ENCODE assay signal across 8 cellular contexts in genomic region chr13:98143601-98144500, GRCh38. TPM values are rescaled to one million over a fixed set of nuclear protein-coding genes. Genes with fewer than 3 reads are reported as not detected.
DNase-seq lines count a peak whose midpoint lies in the region; ATAC-seq, FAIRE-seq and TF ChIP-seq lines count a peak whose summit lies in the region.

No MANE protein-coding gene starts in this region.

- H3K4me1 Mint-ChIP-seq in activated CD8-positive, alpha-beta T cell treated with anti-CD3 and anti-CD28 coated beads for 36 hours (ENCODE audit: low read depth): peaks cover 3% of the 10 kb centered on the region

- DNase-seq in NCI-H524 (lab: John Stamatoyannopoulos, UW): peak; percentile 4 to 27
- DNase-seq in NCI-H524 treated with DMSO at 0.1 percent for 48 hours (lab: John Stamatoyannopoulos, UW): no peak
- no peak for DNase-seq in activated CD8-positive, alpha-beta T cell treated with anti-CD3 and anti-CD28 coated beads for 36 hours
- peak; percentile 20 for DNase-seq in left ventricle myocardium inferior
- DNase-seq in GM12891 (ENCODE audit: insufficient read length, low spot score): no peak
- DNase-seq in amniotic stem cell (lab: John Stamatoyannopoulos, UW): no peak

- CTCF ChIA-PET in activated CD8-positive, alpha-beta T cell treated with anti-CD3 and anti-CD28 coated beads for 36 hours (lab: Charles Lee): no interaction called here

- FAIRE-seq in GM12891 (lab: Jason Lieb, UNC): no peak

- H3K27ac Mint-ChIP-seq in activated CD8-positive, alpha-beta T cell treated with anti-CD3 and anti-CD28 coated beads for 36 hours: no peak overlapping the region

- H3K27me3 Mint-ChIP-seq in activated CD8-positive, alpha-beta T cell treated with anti-CD3 and anti-CD28 coated beads for 36 hours: peaks cover 46% of the 10 kb centered on the region

- TF ChIP-seq CTCF in activated CD8-positive, alpha-beta T cell treated with anti-CD3 and anti-CD28 coated beads for 36 hours (IDR thresholded peaks at IDR 0.05): no peak
- TF ChIP-seq CTCF in left ventricle myocardium inferior (IDR thresholded peaks at IDR 0.05; ENCODE audit: borderline replicate concordance): no peak

- no peak for TF ChIP-seq POLR2A in GM12891 (IDR thresholded peaks at IDR 0.05; ENCODE audit: low read depth, low read length)

- peak overlapping the region; percentile 48 for H3K4me3 Mint-ChIP-seq in activated CD8-positive, alpha-beta T cell treated with anti-CD3 and anti-CD28 coated beads for 36 hours

- H3K4me1 ChIP-seq in left ventricle myocardium inferior (peaks cover 30% of the 10 kb centered on the region), rectal smooth muscle tissue (ENCODE audit: control insufficient read depth, insufficient read depth, low read length) (peaks cover 5% of the 10 kb centered on the region)

- H3K27ac ChIP-seq in left ventricle myocardium inferior (replicated peaks) (peak overlapping the region; percentile 82), rectal smooth muscle tissue (ENCODE audit: low read depth, low read length) (peak overlapping the region; percentile 37)

- no peaks in the 10 kb centered on the region for H3K9me3 Mint-ChIP-seq in activated CD8-positive, alpha-beta T cell treated with anti-CD3 and anti-CD28 coated beads for 36 hours

- POLR2A ChIA-PET in activated CD8-positive, alpha-beta T cell treated with anti-CD3 and anti-CD28 coated beads for 36 hours (lab: Charles Lee): no interaction called here

- no peak overlapping the region for H3K9ac ChIP-seq in rectal smooth muscle tissue (ENCODE audit: low read length)

- H3K4me3 ChIP-seq in left ventricle myocardium inferior (peak overlapping the region; percentile 83), rectal smooth muscle tissue (ENCODE audit: low read length) (peak overlapping the region; percentile 54)

- no peaks in the 10 kb centered on the region for H3K27me3 ChIP-seq in left ventricle myocardium inferior (ENCODE audit: low read depth)
- no peaks in the 10 kb centered on the region for H3K27me3 ChIP-seq in rectal smooth muscle tissue (ENCODE audit: control insufficient read depth, insufficient read depth, low read length)

- ATAC-seq in HG03064 (IDR thresholded peaks at IDR 0.05; ENCODE audit: low read depth, unreplicated experiment): peak; percentile 12
- ATAC-seq in activated CD8-positive, alpha-beta T cell treated with anti-CD3 and anti-CD28 coated beads for 36 hours: no peak

- H3K9me3 ChIP-seq in left ventricle myocardium inferior (replicated peaks): no peaks in the 10 kb centered on the region

- intact Hi-C loops in activated CD8-positive, alpha-beta T cell treated with anti-CD3 and anti-CD28 coated beads for 36 hours (cut with micrococcal nuclease): no loop called here
- intact Hi-C loops in left ventricle myocardium inferior (cut with micrococcal nuclease): no loop called here

- H3K36me3 Mint-ChIP-seq in activated CD8-positive, alpha-beta T cell treated with anti-CD3 and anti-CD28 coated beads for 36 hours (ENCODE audit: low read depth): no peaks in the 10 kb centered on the region

- H3K36me3 ChIP-seq in left ventricle myocardium inferior: no peaks in the 10 kb centered on the region
- H3K36me3 ChIP-seq in rectal smooth muscle tissue (ENCODE audit: control insufficient read depth, insufficient read depth, low read length): no peaks in the 10 kb centered on the region

TF ChIP-seq in GM12891, 5 proteins besides CTCF, POLR2A, EP300 and RAD21:
- TF ChIP-seq TAF1 (IDR thresholded peaks at IDR 0.05; ENCODE audit: low read depth, low read length) (no peak), PAX5 (IDR thresholded peaks at IDR 0.05; ENCODE audit: insufficient read depth, low read length, severe bottlenecking) (no peak), POLR2AphosphoS5 (IDR thresholded peaks at IDR 0.05; ENCODE audit: low read depth, low read length) (no peak), SPI1 (IDR thresholded peaks at IDR 0.05; ENCODE audit: low read depth, low read length) (no peak), POU2F2 (IDR thresholded peaks at IDR 0.05; ENCODE audit: low read depth, low read length) (no peak)

RNA-seq across cellular contexts. Expression of gene FARP1, which starts 1.0 kb away (rescaled TPM):
- under 1 TPM; 0.27 to 0.43 TPM for total RNA-seq in activated CD8-positive, alpha-beta T cell treated with anti-CD3 and anti-CD28 coated beads for 36 hours
- 17.6 TPM for total RNA-seq in left ventricle myocardium inferior
- 1.2 TPM for polyA plus RNA-seq in GM12891 (2012; ENCODE audit: low read depth, missing spikeins)

RNA-seq across cellular contexts. Expression of gene RNF113B, which starts 33.2 kb away (rescaled TPM):
- not detected for total RNA-seq in activated CD8-positive, alpha-beta T cell treated with anti-CD3 and anti-CD28 coated beads for 36 hours
- total RNA-seq in left ventricle myocardium inferior: not detected
- polyA plus RNA-seq in GM12891 (2012; ENCODE audit: low read depth, missing spikeins): not detected

Comparison
In these comparisons a context has a peak if more than half of its experiments do, and no peak if none do; other contexts are left out.
1. DNase-seq: peak in NCI-H524 (2 of 2) and left ventricle myocardium inferior (single experiment); none in NCI-H524 treated with DMSO at 0.1 percent for 48 hours (single experiment), activated CD8-positive, alpha-beta T cell treated with anti-CD3 and anti-CD28 coated beads for 36 hours (single experiment), GM12891 (single experiment) and amniotic stem cell (single experiment).
2. RNA of gene FARP1, which starts 1.0 kb away (total RNA-seq): 17.6 TPM in left ventricle myocardium inferior (single experiment); 0.27 to 0.43 TPM in activated CD8-positive, alpha-beta T cell treated with anti-CD3 and anti-CD28 coated beads for 36 hours; every median in the first group is over 10 times any median in the second.